ENCODE assay signal across 11 cellular contexts in the genomic region with DNA sequence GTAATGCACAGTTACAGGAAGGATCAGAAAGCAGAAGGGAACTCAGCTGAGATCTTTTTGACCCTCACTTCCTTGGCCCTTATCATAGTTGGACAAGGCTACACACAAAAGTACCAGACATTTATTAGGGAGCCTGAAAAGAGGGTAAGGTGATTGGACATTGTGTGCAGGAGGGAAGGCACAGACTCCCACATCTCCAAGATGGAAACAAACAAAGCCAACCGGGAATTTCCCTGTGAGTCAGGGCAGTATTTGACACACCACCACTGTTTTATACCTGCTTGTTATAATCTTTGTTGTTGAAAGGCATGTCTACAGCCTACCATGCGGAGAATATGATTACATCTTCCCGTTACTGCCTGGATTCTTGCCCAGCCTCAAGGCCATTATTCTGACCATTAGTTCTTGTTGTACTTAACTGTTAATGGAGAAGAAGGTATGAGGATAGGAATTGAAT. TPM values are rescaled to one million over a fixed set of nuclear protein-coding genes. Genes with fewer than 3 reads are reported as not detected.
DNase-seq lines count a peak whose midpoint lies in the region; TF ChIP-seq lines count a peak whose summit lies in the region.
"Had no signal": no experiment of that assay in that cellular context is flagged by ENCODE, and none has a peak within 500 bp of the region (broad histone marks: within the 10 kb centered on the region; RNA-seq: fewer than 3 reads in every experiment).

No MANE protein-coding gene starts in this region.

- H3K4me2 ChIP-seq in H9 (ENCODE audit: insufficient read depth, insufficient read length, low read length) (no peak overlapping the region), fibroblast of lung (ENCODE audit: extremely low read depth, insufficient read depth, low read length) (no peak overlapping the region), parathyroid adenoma (ENCODE audit: low read length) (no peak overlapping the region)

- peaks cover 32 to 37% of the 10 kb centered on the region in 2 experiments for H3K4me1 Mint-ChIP-seq in H9

- H3K27ac ChIP-seq in H9 (ENCODE audit: insufficient read length, low read depth, low read length) (no peak overlapping the region), fibroblast of lung (ENCODE audit: insufficient read depth, low read length) (no peak overlapping the region), parathyroid adenoma (no peak overlapping the region), SJCRH30 (no peak overlapping the region)
- H3K27ac ChIP-seq: vagina had no signal

- no peaks in the 10 kb centered on the region for H4K20me1 ChIP-seq in H9 (ENCODE audit: control insufficient read depth, insufficient read depth, insufficient read length)
- no peaks in the 10 kb centered on the region for H4K20me1 ChIP-seq in fibroblast of lung (ENCODE audit: control insufficient read depth, extremely low read depth, insufficient read depth, low read length)

- no peak overlapping the region for H2BK12ac ChIP-seq in H9 (ENCODE audit: insufficient read length, low read depth, low read length)

- no peaks in the 10 kb centered on the region for H3K79me1 ChIP-seq in H9 (ENCODE audit: insufficient read depth, low read depth, low read length, poor library complexity, severe bottlenecking)

- no peaks in the 10 kb centered on the region for H3K9me3 Mint-ChIP-seq in H9
- H3K9me3 Mint-ChIP-seq: activated T-helper 17 cell treated with anti-CD3 and anti-CD28 coated beads, Interleukin-2, amount 50 U/mL, for 72 hours had no signal

- no peak overlapping the region for H4K8ac ChIP-seq in H9 (replicated peaks; ENCODE audit: insufficient read length, low read depth, low read length)

- H4K91ac ChIP-seq in H9 (ENCODE audit: insufficient read length, low read depth, low read length): no peak overlapping the region

- no peaks in the 10 kb centered on the region for H3K27me3 ChIP-seq in H9 (ENCODE audit: insufficient read depth, low read length)
- H3K27me3 ChIP-seq in fibroblast of lung (ENCODE audit: control insufficient read depth, insufficient read depth, low read length): no peaks in the 10 kb centered on the region
- no peaks in the 10 kb centered on the region for H3K27me3 ChIP-seq in parathyroid adenoma (ENCODE audit: control insufficient read depth, insufficient read depth, low read length)
- no peaks in the 10 kb centered on the region for H3K27me3 ChIP-seq in SJCRH30
- H3K27me3 ChIP-seq: vagina had no signal

- no peak overlapping the region for H2AFZ ChIP-seq in H9 (ENCODE audit: low read length)
- peak overlapping the region; percentile 11 for H2AFZ ChIP-seq in fibroblast of lung (ENCODE audit: low read length)
- peak overlapping the region; percentile 68 for H2AFZ ChIP-seq in parathyroid adenoma

- H3K79me2 ChIP-seq in H9 (ENCODE audit: insufficient read depth, low read length): peaks cover 12% of the 10 kb centered on the region
- peaks cover 20% of the 10 kb centered on the region for H3K79me2 ChIP-seq in fibroblast of lung (ENCODE audit: control insufficient read depth, insufficient read depth, low read length)
- peaks cover 10% of the 10 kb centered on the region for H3K79me2 ChIP-seq in parathyroid adenoma

- H3K9me3 ChIP-seq in H9 (ENCODE audit: control insufficient read depth, low read depth, low read length): no peaks in the 10 kb centered on the region
- no peaks in the 10 kb centered on the region for H3K9me3 ChIP-seq in fibroblast of lung (ENCODE audit: control insufficient read depth, insufficient read depth, low read depth, low read length)
- no peaks in the 10 kb centered on the region for H3K9me3 ChIP-seq in parathyroid adenoma (ENCODE audit: control insufficient read depth, low read length)
- H3K9me3 ChIP-seq in SJCRH30 (replicated peaks): no peaks in the 10 kb centered on the region
- H3K9me3 ChIP-seq: vagina had no signal

- no peaks in the 10 kb centered on the region for H3K27me3 Mint-ChIP-seq in H9 (ENCODE audit: low read depth)

- H3K4me3 Mint-ChIP-seq in H9: no peak overlapping the region
- H3K4me3 Mint-ChIP-seq: activated T-helper 17 cell treated with anti-CD3 and anti-CD28 coated beads, Interleukin-2, amount 50 U/mL, for 72 hours had no signal

- peaks cover 4% of the 10 kb centered on the region for H3K23me2 ChIP-seq in H9 (ENCODE audit: insufficient read length, low read depth, low read length, poor library complexity, severe bottlenecking)

- no peak overlapping the region for H3K4ac ChIP-seq in H9 (ENCODE audit: low read depth, low read length)

- H3K56ac ChIP-seq in H9 (ENCODE audit: insufficient read length, low read depth, low read length): no peak overlapping the region

- no peak overlapping the region for H2BK15ac ChIP-seq in H9 (ENCODE audit: low read depth, low read length)

- no peak overlapping the region for H2BK120ac ChIP-seq in H9 (ENCODE audit: low read depth, low read length, poor library complexity, severe bottlenecking)

- H3K23ac ChIP-seq in H9 (ENCODE audit: insufficient read length, low read depth, low read length): no peak overlapping the region

- DNase-seq in H9 (no peak), RPMI7951 (ENCODE audit: low read depth) (peak; percentile 53), fibroblast of lung (ENCODE audit: low read depth in 2 of 2) (peak in 1 of 2 donors; percentile 78), cortex of kidney (lab: John Stamatoyannopoulos, UW) (no peak), SJCRH30 (no peak), NOMO-1 (lab: John Stamatoyannopoulos, UW; ENCODE audit: unreplicated experiment in 2 of 2) (no peak)
- DNase-seq: DMS79 treated with DMSO at 0.1 percent for 48 hours, NCI-H1048 had no signal

- no peak overlapping the region for H3K18ac ChIP-seq in H9 (ENCODE audit: insufficient read length, low read depth, low read length)

- H3K9ac ChIP-seq in H9 (ENCODE audit: extremely low read depth, insufficient read length, low read length): peak overlapping the region; percentile 26
- no peak overlapping the region for H3K9ac ChIP-seq in fibroblast of lung (ENCODE audit: insufficient read depth, low read length)
- no peak overlapping the region for H3K9ac ChIP-seq in parathyroid adenoma

- no peak overlapping the region for H2BK20ac ChIP-seq in H9 (ENCODE audit: low read depth, low read length, poor library complexity, severe bottlenecking)

- H2BK5ac ChIP-seq in H9 (ENCODE audit: insufficient read length, low read length): no peak overlapping the region

- H3T11ph ChIP-seq in H9 (ENCODE audit: low read length): no peak overlapping the region

- H3K36me3 ChIP-seq in fibroblast of lung (ENCODE audit: control insufficient read depth, insufficient read depth, low read length) (no peaks in the 10 kb centered on the region), parathyroid adenoma (ENCODE audit: control insufficient read depth, insufficient read depth, low read length) (no peaks in the 10 kb centered on the region), SJCRH30 (no peaks in the 10 kb centered on the region)
- H3K36me3 ChIP-seq: vagina had no signal

- peaks cover 12 to 16% (median 13%) of the 10 kb centered on the region in 3 experiments for H3K36me3 Mint-ChIP-seq in H9 (ENCODE audit: insufficient read depth in 1 of 3, low read depth in 3 of 3)

- WGBS in H9 (ENCODE audit: extremely low coverage, insufficient read length, low lambda C conversion rate): no CpG with 5 or more reads among the region's 3 CpGs

- H3K4me1 ChIP-seq in H9 (ENCODE audit: insufficient read depth, low read length): peaks cover 3% of the 10 kb centered on the region; the same call in 1 of the 2 replicates
- peaks cover 3% of the 10 kb centered on the region for H3K4me1 ChIP-seq in fibroblast of lung (ENCODE audit: control insufficient read depth, extremely low read depth, insufficient read depth, low read length)
- H3K4me1 ChIP-seq in parathyroid adenoma: peaks cover 3% of the 10 kb centered on the region
- no peaks in the 10 kb centered on the region for H3K4me1 ChIP-seq in SJCRH30

- H2AK5ac ChIP-seq in H9 (ENCODE audit: insufficient read length, low read length): no peak overlapping the region

- TF ChIP-seq CTCF in H9 (conservative IDR thresholded peaks at IDR 0.05) (no peak), fibroblast of lung (conservative IDR thresholded peaks at IDR 0.05 in 1 of 2, IDR thresholded peaks at IDR 0.05 in 1 of 2; ENCODE audit: low read depth in 1 of 2, low read length in 2 of 2) (no peak), parathyroid adenoma (IDR thresholded peaks at IDR 0.05) (no peak)

- no peak overlapping the region; a peak in 1 of 7 replicates for H3K27ac Mint-ChIP-seq in H9
- H3K27ac Mint-ChIP-seq: activated T-helper 17 cell treated with anti-CD3 and anti-CD28 coated beads, Interleukin-2, amount 50 U/mL, for 72 hours had no signal

- H3K4me3 ChIP-seq in fibroblast of lung (replicated peaks in 1 of 4; ENCODE audit: control extremely low read depth in 1 of 4, insufficient read depth in 1 of 4, low read depth in 3 of 4, low read length in 4 of 4) (no peak overlapping the region), parathyroid adenoma (ENCODE audit: low read depth, low read length) (no peak overlapping the region), SJCRH30 (no peak overlapping the region)
- H3K4me3 ChIP-seq: vagina had no signal

- H4K5ac ChIP-seq in H9 (ENCODE audit: insufficient read length, low read depth, low read length): no peak overlapping the region

- H3K14ac ChIP-seq in H9 (ENCODE audit: insufficient read depth, low read length): no peak overlapping the region

RNA-seq across cellular contexts. Expression of gene CCNG1, which starts 3.0 kb away (rescaled TPM):
- total RNA-seq in H9 (2021): 521 and 523 TPM in 2 replicates
- 190 and 272 TPM in 2 replicates for total RNA-seq in RPMI7951 (2014; rRNA removed; shearing (Covaris generic))
- total RNA-seq in fibroblast of lung: 449 and 600 TPM in 2 replicates
- 173 and 210 TPM in 2 replicates for polyA plus RNA-seq in fibroblast of lung
- 143 and 171 TPM in 2 replicates for polyA plus RNA-seq in fibroblast of lung (2012)
- polyA minus RNA-seq in fibroblast of lung (ENCODE audit: low replicate concordance): 85.4 and 99.1 TPM in 2 replicates
- total RNA-seq in SJCRH30 (2014; rRNA removed; shearing (Covaris generic)): 199 and 202 TPM in 2 replicates

RNA-seq across cellular contexts. Expression of gene NUDCD2, which starts 25.5 kb away (rescaled TPM):
- 42.2 and 45.6 TPM in 2 replicates for total RNA-seq in H9 (2021)
- total RNA-seq in RPMI7951 (2014; rRNA removed; shearing (Covaris generic)): 7.3 and 10.4 TPM in 2 replicates
- total RNA-seq in fibroblast of lung: 6.4 and 7.4 TPM in 2 replicates
- polyA plus RNA-seq in fibroblast of lung: 5.4 and 5.9 TPM in 2 replicates
- polyA plus RNA-seq in fibroblast of lung (2012): 14.5 and 19.9 TPM in 2 replicates
- 0.20 and 0.41 TPM in 2 replicates for polyA minus RNA-seq in fibroblast of lung (ENCODE audit: low replicate concordance)
- 19.1 and 20.1 TPM in 2 replicates for total RNA-seq in SJCRH30 (2014; rRNA removed; shearing (Covaris generic))

RNA-seq across cellular contexts. Expression of gene HMMR, which starts 26.0 kb away (rescaled TPM):
- total RNA-seq in H9 (2021) (36.2 and 37.9 TPM in 2 replicates), fibroblast of lung (1.3 and 19.7 TPM in 2 replicates)
- total RNA-seq in RPMI7951 (2014; rRNA removed; shearing (Covaris generic)): 70.5 and 79.3 TPM in 2 replicates
- 5.6 and 25.1 TPM in 2 replicates for polyA plus RNA-seq in fibroblast of lung
- polyA plus RNA-seq in fibroblast of lung (2012): 3.5 and 20.9 TPM in 2 replicates
- polyA minus RNA-seq in fibroblast of lung (ENCODE audit: low replicate concordance): 0.16 and 0.33 TPM in 2 replicates
- total RNA-seq in SJCRH30 (2014; rRNA removed; shearing (Covaris generic)): 74.1 and 92.5 TPM in 2 replicates
